ENCODE assay signal across 8 cellular contexts in the genomic region with DNA sequence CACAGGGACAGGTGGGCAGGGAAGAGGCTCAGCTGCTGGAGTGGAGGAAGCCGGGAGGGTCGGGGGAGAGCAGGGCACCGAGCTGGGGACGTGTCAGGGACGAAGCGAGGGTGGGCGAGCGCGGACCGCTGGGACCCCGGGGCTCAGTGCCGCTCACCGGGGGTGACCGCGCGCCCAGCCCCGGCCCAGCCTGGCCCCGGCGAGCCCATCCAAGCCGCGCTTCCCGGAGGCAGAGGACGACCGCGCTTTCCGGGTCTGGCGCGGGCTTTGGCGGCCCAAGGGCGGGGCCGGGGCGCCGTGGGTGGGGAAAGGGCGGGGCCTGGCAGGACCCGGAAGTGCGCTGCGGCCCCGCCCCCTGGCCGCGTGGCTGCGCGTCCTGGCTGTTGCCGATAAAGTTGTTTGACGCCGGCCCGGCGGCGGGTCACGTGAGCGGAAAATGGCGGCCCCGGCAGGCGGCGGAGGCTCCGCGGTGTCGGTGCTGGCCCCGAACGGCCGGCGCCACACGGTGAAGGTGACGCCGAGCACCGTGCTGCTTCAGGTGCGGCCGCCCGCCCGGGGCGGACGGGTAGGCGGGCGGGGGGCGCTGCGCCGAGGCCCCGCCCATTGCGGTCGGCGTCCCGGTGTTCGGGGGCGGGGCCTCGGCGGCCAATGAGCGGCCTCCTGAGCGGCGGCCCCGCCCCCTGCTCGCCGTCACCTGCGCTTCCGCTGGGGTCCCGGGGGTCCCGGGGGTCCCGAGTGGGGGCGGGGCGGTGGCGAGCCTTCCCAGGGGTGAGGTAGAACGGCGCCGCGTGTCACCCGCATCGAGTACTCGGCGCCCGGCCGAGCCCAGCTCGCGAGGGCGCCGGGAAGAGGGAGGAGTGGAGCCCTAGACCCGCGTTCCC. TPM values are rescaled to one million over a fixed set of nuclear protein-coding genes. Genes with fewer than 3 reads are reported as not detected.
DNase-seq lines count a peak whose midpoint lies in the region; ATAC-seq, FAIRE-seq and TF ChIP-seq lines count a peak whose summit lies in the region.

A gene with protein sequence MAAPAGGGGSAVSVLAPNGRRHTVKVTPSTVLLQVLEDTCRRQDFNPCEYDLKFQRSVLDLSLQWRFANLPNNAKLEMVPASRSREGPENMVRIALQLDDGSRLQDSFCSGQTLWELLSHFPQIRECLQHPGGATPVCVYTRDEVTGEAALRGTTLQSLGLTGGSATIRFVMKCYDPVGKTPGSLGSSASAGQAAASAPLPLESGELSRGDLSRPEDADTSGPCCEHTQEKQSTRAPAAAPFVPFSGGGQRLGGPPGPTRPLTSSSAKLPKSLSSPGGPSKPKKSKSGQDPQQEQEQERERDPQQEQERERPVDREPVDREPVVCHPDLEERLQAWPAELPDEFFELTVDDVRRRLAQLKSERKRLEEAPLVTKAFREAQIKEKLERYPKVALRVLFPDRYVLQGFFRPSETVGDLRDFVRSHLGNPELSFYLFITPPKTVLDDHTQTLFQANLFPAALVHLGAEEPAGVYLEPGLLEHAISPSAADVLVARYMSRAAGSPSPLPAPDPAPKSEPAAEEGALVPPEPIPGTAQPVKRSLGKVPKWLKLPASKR (plus strand): TSS at position 419 of the 881 bp plus-strand sequence. CDS start 18 bp downstream, at position 437.

- FAIRE-seq in HTR-8/SVneo (lab: Jason Lieb, UNC), result no peak

- H3K9me3 ChIP-seq in Caco-2, result peaks cover 9% of the 10 kb centered on the region
- H3K9me3 ChIP-seq in OCI-LY7 (ENCODE audit: low read length), result peaks cover 8% of the 10 kb centered on the region; the same call in 1 of the 2 replicates

- no peaks in the 10 kb centered on the region for H3K9me3 Mint-ChIP-seq in Caco-2 (ENCODE audit: unreplicated experiment)

- BruUV-seq in Caco-2 (replicated peaks; lab: Mats Ljungman, UMichigan), result no TSS peak
- BruUV-seq in OCI-LY7 (replicated peaks; lab: Mats Ljungman, UMichigan), result no TSS peak

- peak within 1 kb of the TSS; percentile 63 for H2AFZ ChIP-seq in OCI-LY7 (ENCODE audit: low read length)

- H3K4me1 ChIP-seq in Caco-2 (peaks cover 8% of the 10 kb centered on the region; the same call in 1 of the 2 replicates), OCI-LY7 (ENCODE audit: insufficient read depth, low read length, poor library complexity, severe bottlenecking) (peaks cover 20% of the 10 kb centered on the region)

- intact Hi-C loops in Caco-2 (cut with micrococcal nuclease; ENCODE audit: unreplicated experiment) (loop anchor here (1.0 kb wide), 1 partner anchor 46 kb away; the partner anchor contains the start of gene LRRC45), OCI-LY7 (cut with micrococcal nuclease; ENCODE audit: unreplicated experiment) (loop anchor here (1.0 kb wide), 1 partner anchor 9 kb away; no protein-coding TSS in a partner anchor)

- peak; percentile 80 for ATAC-seq in GM21367 (IDR thresholded peaks at IDR 0.05; ENCODE audit: unreplicated experiment)

- H3K36me3 ChIP-seq in Caco-2 (ENCODE audit: control insufficient read depth, insufficient read depth, low read length) (no peaks in the 10 kb centered on the region), OCI-LY7 (ENCODE audit: insufficient read depth, low read length) (peaks cover 14% of the 10 kb centered on the region; the same call in 1 of the 2 replicates)

- CTCF ChIA-PET in Caco-2 (lab: Charles Lee) (interaction anchor here (0.5 to 1.4 kb wide), 3 partner anchors 9 to 42 kb away, joined by 3 to 11 read pairs (median 5); no protein-coding TSS in a partner anchor), OCI-LY7 (lab: Charles Lee; ENCODE audit: unreplicated experiment) (interaction anchor here (1.1 kb wide), 1 partner anchor 43 kb away, joined by 3 read pairs; no protein-coding TSS in a partner anchor)

- no peaks in the 10 kb centered on the region for H3K27me3 Mint-ChIP-seq in Caco-2 (ENCODE audit: insufficient read depth, unreplicated experiment)

- H3K4me1 Mint-ChIP-seq in Caco-2 (ENCODE audit: low read depth, unreplicated experiment), result peaks cover 5% of the 10 kb centered on the region

- DNase-seq in Caco-2, result peak; percentile 90 to 96
- DNase-seq in HTR-8/SVneo (ENCODE audit: insufficient read length, low spot score), result peak; percentile 80
- DNase-seq in OCI-LY7 (ENCODE audit: low spot score), result peak; percentile 96
- DNase-seq in activated T-cell treated with anti-CD3 and anti-CD28 coated beads for 24 hours (ENCODE audit: low read depth), result peak; percentile 80
- peak; percentile 40 for DNase-seq in epithelial cell of prostate (ENCODE audit: low read depth, low spot score)
- DNase-seq in mucosa of gallbladder (ENCODE audit: low spot score), result peak; percentile 92
- peak; percentile 73 to 82 for DNase-seq in stimulated activated CD8-positive, alpha-beta memory T cell treated with anti-CD3 and anti-CD28 coated beads, Interleukin-4, amount 100 ng/mL, for 1 hour (ENCODE audit: low read depth in 2 of 2, low spot score in 1 of 2)

- H3K27me3 ChIP-seq in Caco-2 (replicated peaks; ENCODE audit: control insufficient read depth, insufficient read depth, low read length), result no peaks in the 10 kb centered on the region

- peaks cover 10% of the 10 kb centered on the region; the same call in 1 of the 2 replicates for H3K79me2 ChIP-seq in OCI-LY7 (ENCODE audit: insufficient read depth, low read depth, low read length)

- no peaks in the 10 kb centered on the region for H4K20me1 ChIP-seq in OCI-LY7 (ENCODE audit: insufficient read depth, low read length)

- H3K27ac Mint-ChIP-seq in Caco-2 (ENCODE audit: unreplicated experiment), result peak within 1 kb of the TSS; percentile 97

- TF ChIP-seq CTCF in Caco-2 (IDR thresholded peaks at IDR 0.05; ENCODE audit: insufficient read depth in 1 of 2, low read depth in 1 of 2, low read length in 1 of 2, severe bottlenecking in 1 of 2, unreplicated experiment in 1 of 2) (no peak), OCI-LY7 (conservative IDR thresholded peaks at IDR 0.05; ENCODE audit: low read length) (no peak)

- peak within 1 kb of the TSS; percentile 79 for H3K4me3 ChIP-seq in Caco-2 (ENCODE audit: low read depth, low read length)
- peak within 1 kb of the TSS; percentile 85 for H3K4me3 ChIP-seq in OCI-LY7 (ENCODE audit: low read depth, low read length, poor library complexity, severe bottlenecking)

- H3K27ac ChIP-seq in OCI-LY7 (ENCODE audit: low read depth, low read length, poor library complexity, severe bottlenecking), result peak within 1 kb of the TSS; percentile 59
- peak within 1 kb of the TSS; percentile 67 for H3K27ac ChIP-seq in epithelial cell of prostate

- H3K4me2 ChIP-seq in OCI-LY7 (ENCODE audit: low read length), result peak within 1 kb of the TSS; percentile 95

- peaks cover 48% of the 10 kb centered on the region for H3K36me3 Mint-ChIP-seq in Caco-2 (ENCODE audit: insufficient read depth, unreplicated experiment)

- no peaks in the 10 kb centered on the region for H3K9me2 ChIP-seq in OCI-LY7 (ENCODE audit: insufficient read depth, low read length)

- peak within 1 kb of the TSS; percentile 98 for H3K4me3 Mint-ChIP-seq in Caco-2 (ENCODE audit: unreplicated experiment)

- POLR2A ChIA-PET in Caco-2 (lab: Charles Lee) (interaction anchor here (0.5 to 1.0 kb wide), 5 partner anchors 9 to 121 kb away, joined by 3 to 7 read pairs (median 7); no protein-coding TSS in a partner anchor), OCI-LY7 (lab: Charles Lee) (interaction anchor here (0.5 to 0.9 kb wide), 5 partner anchors 9 to 885 kb away, joined by 3 to 7 read pairs (median 5); no protein-coding TSS in a partner anchor)

RNA-seq across cellular contexts. Expression of the gene that starts here (rescaled TPM):
- total RNA-seq in Caco-2 (2022), result 58.0 and 59.2 TPM in 2 replicates
- total RNA-seq in OCI-LY7 (2014; rRNA removed; shearing (Covaris generic)), result 66.7 and 89.1 TPM in 2 replicates
- total RNA-seq in OCI-LY7 (2022), result 77.8 and 81.8 TPM in 2 replicates
- 45.4 TPM for total RNA-seq in mucosa of gallbladder

Comparison
In these comparisons a context has a peak if more than half of its experiments do, and no peak if none do; other contexts are left out.
1. Peak in every context shown above with its lines: DNase-seq, ATAC-seq, H3K4me3 ChIP-seq and H3K27ac ChIP-seq.
2. DNase-seq: peak in every context shown above with its lines; median percentile 96 in OCI-LY7; 93 in Caco-2; 92 in mucosa of gallbladder; 80 in HTR-8/SVneo; 80 in activated T-cell treated with anti-CD3 and anti-CD28 coated beads for 24 hours; 78 in stimulated activated CD8-positive, alpha-beta memory T cell treated with anti-CD3 and anti-CD28 coated beads, Interleukin-4, amount 100 ng/mL, for 1 hour; 40 in epithelial cell of prostate.